ENCODE assay signal across 8 cellular contexts in genomic region chr19:18058208-18059009, GRCh38. TPM values are rescaled to one million over a fixed set of nuclear protein-coding genes. Genes with fewer than 3 reads are reported as not detected.
DNase-seq lines count a peak whose midpoint lies in the region; ATAC-seq and TF ChIP-seq lines count a peak whose summit lies in the region.

No MANE protein-coding gene starts in this region.

- H3K36me3 ChIP-seq in mesodermal cell (ENCODE audit: control insufficient read depth, insufficient read depth, low read length) = no peaks in the 10 kb centered on the region

- H3K27ac ChIP-seq in HL-60 (replicated peaks) (peak overlapping the region; percentile 59), mesodermal cell (ENCODE audit: low read depth, low read length, severe bottlenecking) (peak overlapping the region; percentile 66)

- no peak for ATAC-seq in HG03520 (IDR thresholded peaks at IDR 0.05; ENCODE audit: unreplicated experiment)

- H3K9me3 Mint-ChIP-seq in Calu3 (ENCODE audit: low read depth, unreplicated experiment) (no peaks in the 10 kb centered on the region), endothelial cell (ENCODE audit: unreplicated experiment) (no peaks in the 10 kb centered on the region)

- TF ChIP-seq CTCF in Calu3 (IDR thresholded peaks at IDR 0.05; ENCODE audit: unreplicated experiment) = peak; percentile 87
- peak; percentile 50 for TF ChIP-seq CTCF in HL-60 (IDR thresholded peaks at IDR 0.05; ENCODE audit: insufficient read depth, low read length)
- TF ChIP-seq CTCF in endothelial cell (IDR thresholded peaks at IDR 0.05; ENCODE audit: unreplicated experiment) = peak; percentile 96

- no peaks in the 10 kb centered on the region for H3K4me1 ChIP-seq in mesodermal cell (ENCODE audit: control insufficient read depth, insufficient read depth, low read length, poor library complexity, severe bottlenecking)

- no peaks in the 10 kb centered on the region for H3K27me3 ChIP-seq in HL-60 (ENCODE audit: insufficient read depth, poor library complexity, severe bottlenecking)

- H3K4me3 Mint-ChIP-seq in Calu3 (ENCODE audit: low read depth, unreplicated experiment) = no peak overlapping the region
- H3K4me3 Mint-ChIP-seq in endothelial cell (ENCODE audit: unreplicated experiment) = no peak overlapping the region

- H3K4me3 ChIP-seq in HL-60 (replicated peaks; ENCODE audit: insufficient read depth, low read length) (no peak overlapping the region), mesodermal cell (ENCODE audit: extremely low read depth, insufficient read depth, low read length, poor library complexity, severe bottlenecking) (peak overlapping the region; percentile 18)

- peaks cover 8% of the 10 kb centered on the region for H3K4me1 Mint-ChIP-seq in Calu3 (ENCODE audit: low read depth, unreplicated experiment)
- H3K4me1 Mint-ChIP-seq in endothelial cell (ENCODE audit: unreplicated experiment) = no peaks in the 10 kb centered on the region

- H3K27me3 Mint-ChIP-seq in Calu3 (ENCODE audit: unreplicated experiment) = no peaks in the 10 kb centered on the region
- H3K27me3 Mint-ChIP-seq in endothelial cell (ENCODE audit: unreplicated experiment) = peaks cover 11% of the 10 kb centered on the region

- WGBS in mesodermal cell (ENCODE audit: insufficient coverage in 2 of 2), 2 experiments = 5 to 8% methylated on average over 20 to 28 of the region's 34 CpGs

- no TSS peak for BruUV-seq in Calu3 (replicated peaks; lab: Mats Ljungman, UMichigan)

- peak; percentile 79 for DNase-seq in Calu3
- peak; percentile 46 to 82 for DNase-seq in HL-60 (ENCODE audit: low read depth in 1 of 2, low spot score in 1 of 2)
- peak; percentile 79 for DNase-seq in NOMO-1 treated with DMSO at 0.1 percent for 48 hours (lab: John Stamatoyannopoulos, UW; ENCODE audit: unreplicated experiment)
- peak; percentile 47 for DNase-seq in activated CD8-positive, alpha-beta memory T cell treated with anti-CD3 and anti-CD28 coated beads, Interleukin-2, amount 50 U/mL, for 1 hour (ENCODE audit: extremely low read depth)
- DNase-seq in endothelial cell (ENCODE audit: low spot score) = peak; percentile 85
- peak; percentile 68 for DNase-seq in stimulated activated CD8-positive, alpha-beta memory T cell treated with anti-CD3 and anti-CD28 coated beads, Interleukin-12 subunit alpha, Interleukin-12 subunit beta, amount 100 ng/mL, for 4 hours (ENCODE audit: low read depth)

- peak overlapping the region; percentile 52 for H3K27ac Mint-ChIP-seq in Calu3 (ENCODE audit: unreplicated experiment)
- H3K27ac Mint-ChIP-seq in endothelial cell (ENCODE audit: unreplicated experiment) = no peak overlapping the region

- intact Hi-C loops in Calu3 (cut with micrococcal nuclease; ENCODE audit: unreplicated experiment) = loop anchor here (1.0 kb wide), 1 partner anchor 51 kb away; no protein-coding TSS in a partner anchor

- CTCF ChIA-PET in Calu3 (lab: Charles Lee) = interaction anchor here (0.6 to 1.0 kb wide), 2 partner anchors 51 to 1110 kb away, joined by 3 read pairs; partner anchors contain the start of gene ARRDC2

- H3K9me3 ChIP-seq in mesodermal cell (ENCODE audit: control insufficient read depth, low read length) = no peaks in the 10 kb centered on the region

- H3K36me3 Mint-ChIP-seq in Calu3 (ENCODE audit: insufficient read depth, unreplicated experiment) (no peaks in the 10 kb centered on the region), endothelial cell (ENCODE audit: low read depth, unreplicated experiment) (no peaks in the 10 kb centered on the region)

RNA-seq across cellular contexts. Expression of gene IL12RB1, which starts 28.3 kb away (rescaled TPM):
- not detected in 2 replicates for total RNA-seq in Calu3 (2022)
- not detected for total RNA-seq in endothelial cell (ENCODE audit: unreplicated experiment)
- not detected for polyA plus RNA-seq in mesodermal cell (2013, experiment 1 of 2)
- not detected for polyA plus RNA-seq in mesodermal cell (2013, experiment 2 of 2)

RNA-seq across cellular contexts. Expression of gene MAST3, which starts 39.2 kb away (rescaled TPM):
- total RNA-seq in Calu3 (2022) (5.5 and 5.9 TPM in 2 replicates), endothelial cell (ENCODE audit: unreplicated experiment) (3.9 TPM)
- polyA plus RNA-seq in mesodermal cell (2013, experiment 1 of 2) = 5.6 TPM
- polyA plus RNA-seq in mesodermal cell (2013, experiment 2 of 2) = 4.2 TPM

RNA-seq across cellular contexts. Expression of gene ARRDC2, which starts 50.4 kb away (rescaled TPM):
- total RNA-seq in Calu3 (2022) (15.8 and 23.0 TPM in 2 replicates), endothelial cell (ENCODE audit: unreplicated experiment) (2.8 TPM)
- 4.6 TPM for polyA plus RNA-seq in mesodermal cell (2013, experiment 1 of 2)
- 4.8 TPM for polyA plus RNA-seq in mesodermal cell (2013, experiment 2 of 2)
